In genomic region chr3:139561959-139562676, GRCh38 we compare ENCODE assay signal across 8 cellular contexts. TPM values are rescaled to one million over a fixed set of nuclear protein-coding genes. Genes with fewer than 3 reads are reported as not detected.
DNase-seq lines count a peak whose midpoint lies in the region; ATAC-seq and TF ChIP-seq lines count a peak whose summit lies in the region.

No MANE protein-coding gene starts in this region.

- H3K4me3 Mint-ChIP-seq in Caco-2 (ENCODE audit: unreplicated experiment), result no peak overlapping the region
- no peak overlapping the region for H3K4me3 Mint-ChIP-seq in glutamatergic neuron (ENCODE audit: unreplicated experiment)

- TF ChIP-seq CTCF in Caco-2 (IDR thresholded peaks at IDR 0.05; ENCODE audit: insufficient read depth in 1 of 2, low read depth in 1 of 2, low read length in 1 of 2, severe bottlenecking in 1 of 2, unreplicated experiment in 1 of 2), result peak; percentile 64 to 77
- TF ChIP-seq CTCF in glutamatergic neuron (IDR thresholded peaks at IDR 0.05; ENCODE audit: partially characterized antibody, unreplicated experiment), result peak; percentile 72
- peak; percentile 57 for TF ChIP-seq CTCF in smooth muscle cell (IDR thresholded peaks at IDR 0.05; ENCODE audit: borderline replicate concordance, insufficient read depth, poor library complexity, severe bottlenecking)

- CTCF ChIA-PET in Caco-2 (lab: Charles Lee), result interaction anchor here (0.9 to 1.3 kb wide), 2 partner anchors 42 to 134 kb away, joined by 3 to 6 read pairs; no protein-coding TSS in a partner anchor

- no peaks in the 10 kb centered on the region for H3K36me3 Mint-ChIP-seq in Caco-2 (ENCODE audit: insufficient read depth, unreplicated experiment)
- H3K36me3 Mint-ChIP-seq in glutamatergic neuron (ENCODE audit: unreplicated experiment), result no peaks in the 10 kb centered on the region

- no peaks in the 10 kb centered on the region for H3K36me3 ChIP-seq in Caco-2 (ENCODE audit: control insufficient read depth, insufficient read depth, low read length)
- H3K36me3 ChIP-seq in smooth muscle cell (ENCODE audit: low read depth), result no peaks in the 10 kb centered on the region

- no peaks in the 10 kb centered on the region for H3F3A ChIP-seq in smooth muscle cell (ENCODE audit: low read depth)

- no peaks in the 10 kb centered on the region for H3K9me3 Mint-ChIP-seq in Caco-2 (ENCODE audit: unreplicated experiment)
- no peaks in the 10 kb centered on the region for H3K9me3 Mint-ChIP-seq in glutamatergic neuron (ENCODE audit: unreplicated experiment)

- no peak overlapping the region for H3K9ac ChIP-seq in smooth muscle cell (ENCODE audit: low read depth)

- 29% methylated on average over 1 of the region's 1 CpG for WGBS in smooth muscle cell (ENCODE audit: low lambda C conversion rate)

- H3K27ac ChIP-seq in smooth muscle cell (ENCODE audit: low read depth), result no peak overlapping the region

- no peak overlapping the region for H3K4me3 ChIP-seq in Caco-2 (ENCODE audit: low read depth, low read length)
- H3K4me3 ChIP-seq in smooth muscle cell, result no peak overlapping the region

- peaks cover 15% of the 10 kb centered on the region; the same call in 1 of the 2 replicates for H3K4me1 ChIP-seq in Caco-2
- H3K4me1 ChIP-seq in smooth muscle cell (ENCODE audit: low read depth), result peaks cover 8% of the 10 kb centered on the region

- H3K4me1 Mint-ChIP-seq in Caco-2 (ENCODE audit: low read depth, unreplicated experiment), result peaks cover 26% of the 10 kb centered on the region
- peaks cover 20% of the 10 kb centered on the region for H3K4me1 Mint-ChIP-seq in glutamatergic neuron (ENCODE audit: low read depth, unreplicated experiment)

- H3K27me3 ChIP-seq in Caco-2 (replicated peaks; ENCODE audit: control insufficient read depth, insufficient read depth, low read length), result no peaks in the 10 kb centered on the region
- no peaks in the 10 kb centered on the region for H3K27me3 ChIP-seq in smooth muscle cell (ENCODE audit: low read depth)

- H3K9me3 ChIP-seq in Caco-2 (no peaks in the 10 kb centered on the region), smooth muscle cell (replicated peaks; ENCODE audit: low read depth) (no peaks in the 10 kb centered on the region)

- H3K79me2 ChIP-seq in smooth muscle cell (ENCODE audit: low read depth), result no peaks in the 10 kb centered on the region

- no peaks in the 10 kb centered on the region for H4K20me1 ChIP-seq in smooth muscle cell (ENCODE audit: low read depth)

- intact Hi-C loops in Caco-2 (cut with micrococcal nuclease; ENCODE audit: unreplicated experiment), result loop anchor here (1.0 to 2.0 kb wide), 2 partner anchors 41 to 135 kb away; no protein-coding TSS in a partner anchor

- BruUV-seq in Caco-2 (replicated peaks; lab: Mats Ljungman, UMichigan), result no TSS peak

- POLR2A ChIA-PET in Caco-2 (lab: Charles Lee), result no interaction called here

- ATAC-seq in HG03521 (IDR thresholded peaks at IDR 0.05; ENCODE audit: unreplicated experiment), result no peak

- DNase-seq in Caco-2, result peak; percentile 66 to 67
- DNase-seq in HK-2 (ENCODE audit: unreplicated experiment), result peak; percentile 26
- peak; percentile 37 for DNase-seq in RPMI8226
- DNase-seq in glutamatergic neuron, result peak; percentile 53
- DNase-seq in smooth muscle cell (lab: John Stamatoyannopoulos, UW; ENCODE audit: unreplicated experiment), result no peak
- no peak for DNase-seq in cortex of kidney (lab: John Stamatoyannopoulos, UW)
- no peak for DNase-seq in cerebellar nuclear complex (lab: John Stamatoyannopoulos, UW)

- no peak overlapping the region for H2AFZ ChIP-seq in smooth muscle cell (ENCODE audit: low read depth)

- H3K27ac Mint-ChIP-seq in Caco-2 (ENCODE audit: unreplicated experiment) (no peak overlapping the region), glutamatergic neuron (ENCODE audit: unreplicated experiment) (no peak overlapping the region)

- H3K4me2 ChIP-seq in smooth muscle cell, result no peak overlapping the region

- H3K27me3 Mint-ChIP-seq in Caco-2 (ENCODE audit: insufficient read depth, unreplicated experiment) (no peaks in the 10 kb centered on the region), glutamatergic neuron (ENCODE audit: unreplicated experiment) (no peaks in the 10 kb centered on the region)

RNA-seq across cellular contexts. Expression of gene RBP1, which starts 22.6 kb away (rescaled TPM):
- total RNA-seq in Caco-2 (2022) (6.1 and 6.4 TPM in 2 replicates), glutamatergic neuron (ENCODE audit: unreplicated experiment) (497 TPM), smooth muscle cell (3.7 and 16.6 TPM in 2 replicates)
- polyA plus RNA-seq in smooth muscle cell, result 30.2 and 35.0 TPM in 2 replicates

Comparison
In these comparisons a context has a peak if more than half of its experiments do, and no peak if none do; other contexts are left out.
1. DNase-seq: peak in Caco-2 (2 of 2), HK-2 (single experiment), RPMI8226 (single experiment) and glutamatergic neuron (single experiment); none in smooth muscle cell (single experiment), cortex of kidney (single experiment) and cerebellar nuclear complex (0 of 2).
2. RNA of gene RBP1, which starts 22.6 kb away (total RNA-seq): 497 TPM in glutamatergic neuron (single experiment); 3.7 to 16.6 TPM in smooth muscle cell and 6.1 to 6.4 TPM in Caco-2; every median in the first group is over 10 times any median in the second.
3. Peak in every context shown above with its lines, with median percentiles within 50 percentile points of each other: CTCF ChIP-seq.